9 cellular contexts compared by ENCODE assay signal in genomic region chr1:48471103-48471502, GRCh38. TPM values are rescaled to one million over a fixed set of nuclear protein-coding genes. Genes with fewer than 3 reads are reported as not detected.
DNase-seq lines count a peak whose midpoint lies in the region; ATAC-seq and TF ChIP-seq lines count a peak whose summit lies in the region.
"Had no signal": no experiment of that assay in that cellular context is flagged by ENCODE, and none has a peak within 500 bp of the region (broad histone marks: within the 10 kb centered on the region; RNA-seq: fewer than 3 reads in every experiment).

No MANE protein-coding gene starts in this region.

- H3K27me3 ChIP-seq in BJ (ENCODE audit: control insufficient read depth, insufficient read depth, low read length) = no peaks in the 10 kb centered on the region
- no peaks in the 10 kb centered on the region for H3K27me3 ChIP-seq in fibroblast of lung (ENCODE audit: control insufficient read depth, insufficient read depth, low read length)
- H3K27me3 ChIP-seq in neuron (ENCODE audit: insufficient read depth, low read length) = no peaks in the 10 kb centered on the region
- H3K27me3 ChIP-seq: SJSA1 had no signal

- ATAC-seq in HG02973 (IDR thresholded peaks at IDR 0.05; ENCODE audit: unreplicated experiment) = no peak
- no peak for ATAC-seq in GM21576 (IDR thresholded peaks at IDR 0.05; ENCODE audit: unreplicated experiment)

- H3K4me3 ChIP-seq in BJ (ENCODE audit: low read depth, low read length) = peak overlapping the region; percentile 62
- H3K4me3 ChIP-seq in fibroblast of lung (replicated peaks in 1 of 4; ENCODE audit: control extremely low read depth in 1 of 4, insufficient read depth in 1 of 4, low read depth in 3 of 4, low read length in 4 of 4) = peak overlapping the region; percentile 73 to 79 (median 76)
- peak overlapping the region; percentile 88 for H3K4me3 ChIP-seq in neuron (ENCODE audit: low read length)

- DNase-seq in BJ (ENCODE audit: low read depth) = no peak
- DNase-seq in SK-N-DZ (ENCODE audit: low spot score) = peak; percentile 11
- DNase-seq in fibroblast of lung (ENCODE audit: low read depth in 2 of 2) = peak in 1 of 2 donors; percentile 19
- no peak for DNase-seq in A172 (ENCODE audit: low spot score)
- DNase-seq in SHP77 (lab: John Stamatoyannopoulos, UW) = no peak

- no peaks in the 10 kb centered on the region for H3K9me3 ChIP-seq in fibroblast of lung (ENCODE audit: control insufficient read depth, insufficient read depth, low read depth, low read length)
- H3K9me3 ChIP-seq in neuron (ENCODE audit: low read length) = no peaks in the 10 kb centered on the region
- H3K9me3 ChIP-seq: SJSA1 had no signal

- peak overlapping the region; percentile 78 for H3K27ac ChIP-seq in fibroblast of lung (ENCODE audit: insufficient read depth, low read length)
- H3K27ac ChIP-seq: SJSA1 had no signal

- POLR2A ChIA-PET in BJ (lab: Charles Lee) = no interaction called here

- peak overlapping the region; percentile 76 for H3K4me2 ChIP-seq in fibroblast of lung (ENCODE audit: extremely low read depth, insufficient read depth, low read length)

- H3K36me3 ChIP-seq in BJ (ENCODE audit: control insufficient read depth, insufficient read depth, low read length) (no peaks in the 10 kb centered on the region), fibroblast of lung (ENCODE audit: control insufficient read depth, insufficient read depth, low read length) (no peaks in the 10 kb centered on the region), neuron (ENCODE audit: insufficient read depth, low read length) (no peaks in the 10 kb centered on the region)
- H3K36me3 ChIP-seq: SJSA1 had no signal

- H3K79me2 ChIP-seq in fibroblast of lung (ENCODE audit: control insufficient read depth, insufficient read depth, low read length) = no peaks in the 10 kb centered on the region

- H3K4me1 ChIP-seq in fibroblast of lung (ENCODE audit: control insufficient read depth, extremely low read depth, insufficient read depth, low read length) (no peaks in the 10 kb centered on the region), neuron (ENCODE audit: insufficient read depth, low read length) (peaks cover 18% of the 10 kb centered on the region)

- H4K20me1 ChIP-seq in fibroblast of lung (ENCODE audit: control insufficient read depth, extremely low read depth, insufficient read depth, low read length) = no peaks in the 10 kb centered on the region

- H2AFZ ChIP-seq in fibroblast of lung (ENCODE audit: low read length) (peak overlapping the region; percentile 89), neuron (ENCODE audit: low read depth, low read length) (peak overlapping the region; percentile 89)

- TF ChIP-seq CTCF in BJ (IDR thresholded peaks at IDR 0.05; ENCODE audit: insufficient read depth, low read depth, low read length) (no peak), fibroblast of lung (conservative IDR thresholded peaks at IDR 0.05 in 1 of 2, IDR thresholded peaks at IDR 0.05 in 1 of 2; ENCODE audit: low read depth in 1 of 2, low read length in 2 of 2) (no peak)

- no peak overlapping the region for H3K9ac ChIP-seq in fibroblast of lung (ENCODE audit: insufficient read depth, low read length)

- CTCF ChIA-PET in BJ (lab: Yijun Ruan, JAX) = interaction anchor here (1.8 to 2.6 kb wide), 2 partner anchors 19 to 24 kb away, joined by 4 to 11 read pairs; no protein-coding TSS in a partner anchor

RNA-seq across cellular contexts. Expression of gene SPATA6, which starts 0.9 kb away (rescaled TPM):
- polyA plus RNA-seq in BJ (2011; rRNA removed) (1.6 and 2.6 TPM in 2 replicates), fibroblast of lung (5.5 and 6.8 TPM in 2 replicates)
- polyA minus RNA-seq in BJ (2011; rRNA and poly(A)+ RNA removed) = 1.6 and 2.0 TPM in 2 replicates
- 3.1 and 3.8 TPM in 2 replicates for polyA plus RNA-seq in SK-N-DZ (2014; cell fraction: cytosol; rRNA removed)
- 4.0 and 5.9 TPM in 2 replicates for polyA plus RNA-seq in SK-N-DZ (2014; cell fraction: nucleus; rRNA removed)
- 7.4 and 8.9 TPM in 2 replicates for total RNA-seq in fibroblast of lung
- 5.3 and 5.4 TPM in 2 replicates for polyA plus RNA-seq in fibroblast of lung (2012)
- 0.27 and 4.2 TPM in 2 replicates for polyA minus RNA-seq in fibroblast of lung (ENCODE audit: low replicate concordance)
- total RNA-seq in A172 (2014; rRNA removed; shearing (Covaris generic)) = 0.55 and 1.2 TPM in 2 replicates
- total RNA-seq: SJSA1 had no signal
